In genomic region chr19:3954107-3954506, GRCh38 we compare ENCODE assay signal across 1 cellular context.
TF ChIP-seq lines count a peak whose summit lies in the region.

No MANE protein-coding gene starts in this region.

TF ChIP-seq in K562, 482 proteins besides CTCF, POLR2A, EP300 and RAD21:
- no peak for TF ChIP-seq CAMTA2 (CRISPR knock-in tag; conservative IDR thresholded peaks at IDR 0.05)
- peak; percentile 66 for TF ChIP-seq POLR2G (IDR thresholded peaks at IDR 0.05; ENCODE audit: low read depth, low read length)
TF ChIP-seq in K562: peak in this region for 1.
